In genomic region chr17:5031365-5032082, GRCh38 we compare ENCODE assay signal across 1 cellular context.
TF ChIP-seq lines count a peak whose summit lies in the region.

No MANE protein-coding gene starts in this region.

TF ChIP-seq in GM12878, 131 proteins besides CTCF, POLR2A, EP300 and RAD21:
- TF ChIP-seq IKZF2 (IDR thresholded peaks at IDR 0.05) (peak in 1 of 2 experiments; percentile 29; a peak in 1 of 4 replicates), SMC3 (IDR thresholded peaks at IDR 0.05; ENCODE audit: borderline replicate concordance, low read length) (peak; percentile 75; the same call in 1 of the 2 replicates), HSF1 (IDR thresholded peaks at IDR 0.05; ENCODE audit: low read depth, low read length) (no peak), MEF2B (IDR thresholded peaks at IDR 0.05; ENCODE audit: partially characterized antibody, poor library complexity, severe bottlenecking) (peak; percentile 66), SUZ12 (IDR thresholded peaks at IDR 0.05; ENCODE audit: unreplicated experiment) (no peak), ELK1 (IDR thresholded peaks at IDR 0.05; ENCODE audit: low read depth, low read length) (no peak), PBX3 (IDR thresholded peaks at IDR 0.05; ENCODE audit: insufficient replicate concordance, low read depth, low read length) (no peak), RB1 (IDR thresholded peaks at IDR 0.05; ENCODE audit: borderline replicate concordance) (peak; percentile 31; the same call in 1 of the 2 replicates), ZNF24 (IDR thresholded peaks at IDR 0.05) (peak; percentile 81), RELA (IDR thresholded peaks at IDR 0.05; ENCODE audit: borderline replicate concordance, partially characterized antibody) (no peak), CHD2 (IDR thresholded peaks at IDR 0.05; ENCODE audit: borderline replicate concordance, low read depth, low read length) (0 out of 2 replicates have a peak, but pooled peaks have one; percentile 23), POLR2AphosphoS5 (IDR thresholded peaks at IDR 0.05; ENCODE audit: low read length) (0 out of 2 replicates have a peak, but pooled peaks have one; percentile 26), DPF2 (IDR thresholded peaks at IDR 0.05) (0 out of 2 replicates have a peak, but pooled peaks have one; percentile 41), ZNF687 (IDR thresholded peaks at IDR 0.05) (peak; percentile 58; the same call in 1 of the 2 replicates), SPI1 (IDR thresholded peaks at IDR 0.05; ENCODE audit: borderline replicate concordance, insufficient read depth, low read depth, low read length) (no peak), NBN (IDR thresholded peaks at IDR 0.05) (peak; percentile 57), KDM1A (IDR thresholded peaks at IDR 0.05; ENCODE audit: borderline replicate concordance) (no peak), HDGF (IDR thresholded peaks at IDR 0.05) (peak; percentile 43), SREBF1 (IDR thresholded peaks at IDR 0.05; ENCODE audit: low read length) (no peak), IRF3 (IDR thresholded peaks at IDR 0.05) (no peak), EGR1 (IDR thresholded peaks at IDR 0.05; ENCODE audit: borderline replicate concordance in 1 of 2, low read depth in 2 of 2, low read length in 2 of 2) (peak in 1 of 2 experiments; percentile 80; a peak in 2 of 3 replicates), BCL11A (IDR thresholded peaks at IDR 0.05; ENCODE audit: low read depth, low read length) (no peak), ETV6 (conservative IDR thresholded peaks at IDR 0.05 in 1 of 2, IDR thresholded peaks at IDR 0.05 in 1 of 2; ENCODE audit: borderline replicate concordance in 1 of 2, low read depth in 1 of 2) (no peak), RELB (IDR thresholded peaks at IDR 0.05; ENCODE audit: low read depth) (0 out of 2 replicates have a peak, but pooled peaks have one; percentile 18), E2F8 (IDR thresholded peaks at IDR 0.05; ENCODE audit: low read depth, partially characterized antibody) (no peak), IKZF1 (conservative IDR thresholded peaks at IDR 0.05) (peak; percentile 56), POU2F2 (IDR thresholded peaks at IDR 0.05; ENCODE audit: borderline replicate concordance, low read depth, low read length) (peak; percentile 11; the same call in 1 of the 3 replicates), MAX (IDR thresholded peaks at IDR 0.05; ENCODE audit: low read depth, low read length) (peak; percentile 82; the same call in 1 of the 2 replicates), YY1 (IDR thresholded peaks at IDR 0.05; ENCODE audit: low read depth, low read length) (peak; percentile 70), MXI1 (IDR thresholded peaks at IDR 0.05; ENCODE audit: low read depth, low read length) (peak; percentile 65; the same call in 1 of the 2 replicates)
